In genomic region chr1:176374967-176375569, GRCh38 we compare ENCODE assay signal across 8 cellular contexts.
DNase-seq lines count a peak whose midpoint lies in the region; ATAC-seq, FAIRE-seq and TF ChIP-seq lines count a peak whose summit lies in the region.

No MANE protein-coding gene starts in this region.

- peak; percentile 89 for FAIRE-seq in A204.1 (lab: Jason Lieb, UNC)
- FAIRE-seq in TTC549 (lab: Jason Lieb, UNC), result peak; percentile 92

- DNase-seq in NCI-H2029 treated with DMSO at 0.1 percent for 48 hours (lab: John Stamatoyannopoulos, UW) (peak; percentile 1), T47D (ENCODE audit: low read depth in 1 of 2, low spot score in 1 of 2) (peak; percentile 67 to 83), iris pigment epithelial cell (ENCODE audit: low read depth) (peak; percentile 67)
- peak; percentile 33 to 51 for DNase-seq in stimulated activated CD4-positive, alpha-beta T cell treated with anti-CD3 and anti-CD28 coated beads, Interleukin-15, amount 100 ng/mL, for 48 hours (ENCODE audit: low read depth in 2 of 2)

- in situ Hi-C loops in T47D (cut with HindIII; ENCODE audit: low pct_unique_long_range_greater_than_20kb, low sequenced_read_pairs), result no loop called here

- ATAC-seq in GM18505 (IDR thresholded peaks at IDR 0.05; ENCODE audit: unreplicated experiment) (peak; percentile 74), HG02943 (IDR thresholded peaks at IDR 0.05; ENCODE audit: low read depth, unreplicated experiment) (peak; percentile 79)

- no peak for TF ChIP-seq POLR2A in GM18505 (IDR thresholded peaks at IDR 0.05; ENCODE audit: borderline replicate concordance, extremely low read depth, insufficient read depth, insufficient read length)

Comparison
In these comparisons a context has a peak if more than half of its experiments do, and no peak if none do; other contexts are left out.
1. Peak in every context shown above with its lines: DNase-seq and ATAC-seq.
2. DNase-seq: peak in every context shown above with its lines; median percentile 75 in T47D; 67 in iris pigment epithelial cell; 42 in stimulated activated CD4-positive, alpha-beta T cell treated with anti-CD3 and anti-CD28 coated beads, Interleukin-15, amount 100 ng/mL, for 48 hours; 1 in NCI-H2029 treated with DMSO at 0.1 percent for 48 hours.